11 cellular contexts compared by ENCODE assay signal in the genomic region with DNA sequence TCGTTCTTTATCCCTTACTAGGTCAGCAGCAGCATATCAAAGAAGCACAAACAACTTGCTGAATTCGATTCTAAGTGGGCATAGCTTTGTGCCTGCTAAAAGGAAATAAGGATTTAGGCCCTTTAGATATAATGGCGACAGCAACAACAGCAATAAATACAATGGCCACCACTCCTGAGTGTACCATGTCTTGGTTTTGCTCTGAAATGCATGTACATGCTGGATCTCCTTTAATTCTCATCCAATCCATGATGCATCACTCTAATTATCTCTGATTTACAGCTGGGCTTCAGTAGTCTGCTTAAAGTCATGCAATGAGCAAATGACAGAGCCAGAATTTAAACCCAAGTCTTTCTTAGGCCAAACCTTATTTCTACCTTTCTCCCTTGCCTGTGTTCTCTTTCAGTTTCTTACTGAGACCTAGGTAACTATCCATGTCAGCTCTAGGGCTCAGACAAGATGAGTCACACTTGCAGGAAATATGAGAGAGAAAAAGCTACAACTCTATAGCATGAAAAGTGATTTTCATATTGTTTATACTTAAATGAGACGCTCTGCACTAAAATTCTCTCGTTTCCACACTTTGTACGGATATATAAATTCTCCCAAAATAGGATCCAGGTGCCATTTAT.
DNase-seq lines count a peak whose midpoint lies in the region; ATAC-seq and TF ChIP-seq lines count a peak whose summit lies in the region.
"Had no signal": no experiment of that assay in that cellular context is flagged by ENCODE, and none has a peak within 500 bp of the region (broad histone marks: within the 10 kb centered on the region; RNA-seq: fewer than 3 reads in every experiment).

No MANE protein-coding gene starts in this region.

- no peaks in the 10 kb centered on the region for H3K36me3 ChIP-seq in IMR-90 (ENCODE audit: control insufficient read depth, insufficient read depth, low read length)
- no peaks in the 10 kb centered on the region for H3K36me3 ChIP-seq in suprapubic skin
- H3K36me3 ChIP-seq in SJCRH30 = no peaks in the 10 kb centered on the region

- H2BK120ac ChIP-seq in IMR-90 (ENCODE audit: low read depth, low read length) = peak overlapping the region; percentile 95

- H4K8ac ChIP-seq in IMR-90 (ENCODE audit: low read depth in 2 of 2, low read length in 2 of 2) = peak overlapping the region; percentile 80 to 88

- dilution Hi-C loops in IMR-90 (cut with HindIII; ENCODE audit: low sequenced_read_pairs, unreplicated experiment) = no loop called here

- H3K9me1 ChIP-seq in IMR-90 (ENCODE audit: insufficient read depth, low read length) = no peaks in the 10 kb centered on the region; the same call in 1 of the 2 replicates

- peak overlapping the region; percentile 89; the same call in 1 of the 2 replicates for H4K5ac ChIP-seq in IMR-90 (ENCODE audit: low read depth, low read length)

- H3K9me3 Mint-ChIP-seq in activated T-cell treated with anti-CD3 and anti-CD28 coated beads, Interleukin-2, amount 50 U/mL, for 72 hours = no peaks in the 10 kb centered on the region
- H3K9me3 Mint-ChIP-seq in activated T-cell treated with anti-CD3 and anti-CD28 coated beads, Interleukin-2, amount 50 U/mL, for 24 hours = no peaks in the 10 kb centered on the region
- no peaks in the 10 kb centered on the region for H3K9me3 Mint-ChIP-seq in T-cell
- H3K9me3 Mint-ChIP-seq: activated T-cell treated with anti-CD3 and anti-CD28 coated beads, Interleukin-2, amount 50 U/mL, for 4 hours had no signal

- no peak overlapping the region for H3K4me3 Mint-ChIP-seq in activated T-cell treated with anti-CD3 and anti-CD28 coated beads, Interleukin-2, amount 50 U/mL, for 72 hours
- no peak overlapping the region for H3K4me3 Mint-ChIP-seq in activated T-cell treated with anti-CD3 and anti-CD28 coated beads, Interleukin-2, amount 50 U/mL, for 24 hours
- no peak overlapping the region for H3K4me3 Mint-ChIP-seq in T-cell
- H3K4me3 Mint-ChIP-seq: activated T-cell treated with anti-CD3 and anti-CD28 coated beads, Interleukin-2, amount 50 U/mL, for 4 hours had no signal

- CTCF ChIA-PET in IMR-90 (lab: Yijun Ruan, JAX) = interaction anchor here (1.3 kb wide), 1 partner anchor 14 kb away, joined by 4 read pairs; no protein-coding TSS in a partner anchor
- CTCF ChIA-PET in T-cell (lab: Charles Lee) = no interaction called here

- in situ Hi-C loops in IMR-90 (cut with MboI; ENCODE audit: low sequenced_read_pairs) = no loop called here

- peak overlapping the region; percentile 89; the same call in 1 of the 2 replicates for H3K4ac ChIP-seq in IMR-90 (ENCODE audit: low read depth, low read length)

- TF ChIP-seq CTCF in IMR-90 (conservative IDR thresholded peaks at IDR 0.05; ENCODE audit: low read depth, low read length) (no peak), suprapubic skin (IDR thresholded peaks at IDR 0.05) (no peak)

- H2BK15ac ChIP-seq in IMR-90 (ENCODE audit: low read depth, low read length) = peak overlapping the region; percentile 87

- H3K14ac ChIP-seq in IMR-90 (replicated peaks; ENCODE audit: low read depth, low read length) = peak overlapping the region; percentile 86

- peak overlapping the region; percentile 98 for H2AK5ac ChIP-seq in IMR-90 (ENCODE audit: low read depth, low read length)

- H2BK20ac ChIP-seq in IMR-90 (ENCODE audit: low read depth, low read length) = peak overlapping the region; percentile 99

- H3K4me3 ChIP-seq in IMR-90 (ENCODE audit: insufficient read depth, low read depth, low read length) = no peak overlapping the region
- H3K4me3 ChIP-seq in suprapubic skin = no peak overlapping the region
- no peak overlapping the region for H3K4me3 ChIP-seq in SJCRH30

- no peak overlapping the region for H3K27ac Mint-ChIP-seq in activated T-cell treated with anti-CD3 and anti-CD28 coated beads, Interleukin-2, amount 50 U/mL, for 72 hours
- H3K27ac Mint-ChIP-seq in activated T-cell treated with anti-CD3 and anti-CD28 coated beads, Interleukin-2, amount 50 U/mL, for 24 hours = no peak overlapping the region
- H3K27ac Mint-ChIP-seq in T-cell = no peak overlapping the region

- BruUV-seq in IMR-90 (replicated peaks; lab: Mats Ljungman, UMichigan) = no TSS peak

- peaks cover 18% of the 10 kb centered on the region for H3K4me1 Mint-ChIP-seq in activated T-cell treated with anti-CD3 and anti-CD28 coated beads, Interleukin-2, amount 50 U/mL, for 72 hours (ENCODE audit: low read depth)
- H3K4me1 Mint-ChIP-seq in activated T-cell treated with anti-CD3 and anti-CD28 coated beads, Interleukin-2, amount 50 U/mL, for 24 hours (ENCODE audit: low read depth) = peaks cover 18% of the 10 kb centered on the region
- H3K4me1 Mint-ChIP-seq in T-cell = no peaks in the 10 kb centered on the region

- WGBS in IMR-90 (ENCODE audit: extremely low coverage in 2 of 2, insufficient read length in 1 of 2), 2 experiments = 80% methylated on average over 1 of the region's 6 CpGs; no CpG with 5 or more reads in 1 of the 2 experiments
- 76% methylated on average over 6 of the region's 6 CpGs for WGBS in suprapubic skin

- no peaks in the 10 kb centered on the region for H3K79me1 ChIP-seq in IMR-90 (ENCODE audit: low read depth in 1 of 2, low read length in 2 of 2)

- peak overlapping the region; percentile 56; the same call in 1 of the 2 replicates for H3K9ac ChIP-seq in IMR-90 (ENCODE audit: low read depth, low read length)

- H3K27me3 ChIP-seq in IMR-90 (ENCODE audit: control insufficient read depth, insufficient read depth, low read length) = no peaks in the 10 kb centered on the region
- H3K27me3 ChIP-seq in suprapubic skin = no peaks in the 10 kb centered on the region
- H3K27me3 ChIP-seq in SJCRH30 = no peaks in the 10 kb centered on the region

- peak overlapping the region; percentile 81 for H3K56ac ChIP-seq in IMR-90 (ENCODE audit: extremely low read depth, insufficient read depth, low read length)

- no peak for TF ChIP-seq EP300 in suprapubic skin (IDR thresholded peaks at IDR 0.05)

- intact Hi-C loops in IMR-90 (cut with micrococcal nuclease) = no loop called here

- H3K27ac ChIP-seq in IMR-90 (ENCODE audit: insufficient read depth, low read length) (peak overlapping the region; percentile 59), suprapubic skin (peak overlapping the region; percentile 28), SJCRH30 (no peak overlapping the region)

- peak overlapping the region; percentile 94 for H4K91ac ChIP-seq in IMR-90 (ENCODE audit: insufficient read depth, low read depth, low read length)

- no peak for DNase-seq in activated T-cell treated with anti-CD3 and anti-CD28 coated beads, Interleukin-2, amount 50 U/mL, for 72 hours
- DNase-seq in activated T-cell treated with anti-CD3 and anti-CD28 coated beads, Interleukin-2, amount 50 U/mL, for 24 hours = no peak
- peak; percentile 66 for DNase-seq in IMR-90
- peak; percentile 51 for DNase-seq in dedifferentiated amniotic fluid mesenchymal stem cell (ENCODE audit: extremely low spot score)
- DNase-seq in suprapubic skin (ENCODE audit: low spot score in 2 of 2) = no peak
- no peak for DNase-seq in T-cell
- no peak for DNase-seq in SJCRH30
- no peak for DNase-seq in stimulated activated CD4-positive, alpha-beta T cell treated with anti-CD3 and anti-CD28 coated beads, Interleukin-2, amount 100 ng/mL, for 48 hours
- DNase-seq: activated T-cell treated with anti-CD3 and anti-CD28 coated beads, Interleukin-2, amount 50 U/mL, for 4 hours; NCI-H2029; stimulated activated CD4-positive, alpha-beta T cell treated with anti-CD3 and anti-CD28 coated beads, Interleukin-4, amount 100 ng/mL, for 24 hours had no signal

- TF ChIP-seq POLR2A in IMR-90 (IDR thresholded peaks at IDR 0.05; ENCODE audit: low read depth, low read length) (no peak), suprapubic skin (IDR thresholded peaks at IDR 0.05) (no peak)

- H3K36me3 Mint-ChIP-seq in activated T-cell treated with anti-CD3 and anti-CD28 coated beads, Interleukin-2, amount 50 U/mL, for 72 hours (ENCODE audit: insufficient read depth in 2 of 2) = no peaks in the 10 kb centered on the region
- H3K36me3 Mint-ChIP-seq in activated T-cell treated with anti-CD3 and anti-CD28 coated beads, Interleukin-2, amount 50 U/mL, for 24 hours (ENCODE audit: low read depth) = no peaks in the 10 kb centered on the region
- no peaks in the 10 kb centered on the region for H3K36me3 Mint-ChIP-seq in T-cell

- H3K23ac ChIP-seq in IMR-90 (ENCODE audit: low read depth, low read length) = peak overlapping the region; percentile 31

- POLR2A ChIA-PET in IMR-90 (lab: Charles Lee; ENCODE audit: unreplicated experiment) (no interaction called here), T-cell (lab: Charles Lee) (no interaction called here)

- peak overlapping the region; percentile 77 for H2AK9ac ChIP-seq in IMR-90 (replicated peaks; ENCODE audit: low read depth, low read length, poor library complexity)

- no peaks in the 10 kb centered on the region for H4K20me1 ChIP-seq in IMR-90 (ENCODE audit: insufficient read depth, low read length)

- H3K27me3 Mint-ChIP-seq in activated T-cell treated with anti-CD3 and anti-CD28 coated beads, Interleukin-2, amount 50 U/mL, for 72 hours (ENCODE audit: low read depth) = no peaks in the 10 kb centered on the region
- peaks cover 2% of the 10 kb centered on the region for H3K27me3 Mint-ChIP-seq in activated T-cell treated with anti-CD3 and anti-CD28 coated beads, Interleukin-2, amount 50 U/mL, for 24 hours
- H3K27me3 Mint-ChIP-seq in T-cell = peaks cover 0 to 4% of the 10 kb centered on the region in 2 donors

- H2BK5ac ChIP-seq in IMR-90 (ENCODE audit: low read depth, low read length, poor library complexity, severe bottlenecking) = peak overlapping the region; percentile 95

- no peaks in the 10 kb centered on the region for H3K9me3 ChIP-seq in IMR-90 (ENCODE audit: control insufficient read depth, insufficient read depth, low read length)
- H3K9me3 ChIP-seq in suprapubic skin = no peaks in the 10 kb centered on the region
- no peaks in the 10 kb centered on the region for H3K9me3 ChIP-seq in SJCRH30 (replicated peaks)

- peak overlapping the region; percentile 9 for H2AFZ ChIP-seq in IMR-90 (replicated peaks; ENCODE audit: low read length, poor library complexity)

- peaks cover 12% of the 10 kb centered on the region for H3K4me1 ChIP-seq in IMR-90 (ENCODE audit: control insufficient read depth, insufficient read depth, low read length)
- peaks cover 6% of the 10 kb centered on the region for H3K4me1 ChIP-seq in suprapubic skin
- no peaks in the 10 kb centered on the region for H3K4me1 ChIP-seq in SJCRH30

- ATAC-seq in activated T-cell treated with anti-CD3 and anti-CD28 coated beads, Interleukin-2, amount 50 U/mL, for 72 hours (replicated peaks in 1 of 2) = peak; percentile 73 to 85
- peak; percentile 64 for ATAC-seq in IMR-90 (ENCODE audit: low read depth)
- ATAC-seq in T-cell (replicated peaks in 1 of 4) = no peak

- no peak for TF ChIP-seq RAD21 in IMR-90 (IDR thresholded peaks at IDR 0.05; ENCODE audit: low read length)

- peak overlapping the region; percentile 58; the same call in 1 of the 2 replicates for H3K18ac ChIP-seq in IMR-90 (ENCODE audit: low read depth, low read length)

- H3K4me2 ChIP-seq in IMR-90 (ENCODE audit: low read depth, low read length) = peak overlapping the region; percentile 71; the same call in 1 of the 2 replicates

TF ChIP-seq in IMR-90, 13 proteins besides CTCF, POLR2A, EP300 and RAD21:
- TF ChIP-seq MAZ (IDR thresholded peaks at IDR 0.05; ENCODE audit: borderline replicate concordance, low read depth, low read length) = no peak
- TF ChIP-seq FOS (IDR thresholded peaks at IDR 0.05; ENCODE audit: low read depth, low read length) = peak; percentile 24; the same call in 1 of the 2 replicates

Comparison
In these comparisons a context has a peak if more than half of its experiments do, and no peak if none do; other contexts are left out.
1. ATAC-seq: peak in activated T-cell treated with anti-CD3 and anti-CD28 coated beads, Interleukin-2, amount 50 U/mL, for 72 hours (2 of 2) and IMR-90 (single experiment); none in T-cell (0 of 4).
2. DNase-seq: peak in IMR-90 (single experiment) and dedifferentiated amniotic fluid mesenchymal stem cell (single experiment); none in activated T-cell treated with anti-CD3 and anti-CD28 coated beads, Interleukin-2, amount 50 U/mL, for 72 hours (0 of 2), activated T-cell treated with anti-CD3 and anti-CD28 coated beads, Interleukin-2, amount 50 U/mL, for 24 hours (single experiment), suprapubic skin (0 of 2), T-cell (0 of 34), SJCRH30 (0 of 2) and stimulated activated CD4-positive, alpha-beta T cell treated with anti-CD3 and anti-CD28 coated beads, Interleukin-2, amount 100 ng/mL, for 48 hours (0 of 2).